ENCODE assay signal across 29 cellular contexts in the genomic region with DNA sequence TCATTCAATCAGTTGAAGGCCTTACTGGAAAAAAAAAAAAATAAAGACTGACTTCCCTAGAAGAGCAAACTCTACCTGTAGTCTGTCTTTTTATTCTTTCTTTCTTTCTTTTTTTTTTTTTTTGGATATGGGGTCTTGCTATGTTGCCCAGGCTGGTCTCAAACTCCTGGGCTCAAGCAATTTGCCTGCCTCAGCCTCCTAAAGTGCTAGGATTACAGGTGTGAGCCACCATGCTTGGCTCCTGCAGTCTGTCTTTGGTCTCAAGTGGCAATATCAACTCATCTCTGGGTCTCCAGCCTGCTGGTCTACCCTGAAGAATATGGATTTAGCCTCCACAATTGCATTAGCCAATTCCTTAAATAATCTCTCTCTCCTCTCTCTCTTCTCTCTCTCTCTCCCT.
"Had no signal": no experiment of that assay in that cellular context is flagged by ENCODE, and none has a peak within 500 bp of the region (broad histone marks: within the 10 kb centered on the region; RNA-seq: fewer than 3 reads in every experiment).

No MANE protein-coding gene starts in this region.

- DNase-seq: stimulated activated CD4-positive, alpha-beta T cell treated with anti-CD3 and anti-CD28 coated beads, Interleukin-2, amount 100 ng/mL, for 48 hours; stimulated activated CD4-positive, alpha-beta T cell treated with anti-CD3 and anti-CD28 coated beads, Interleukin-4, amount 100 ng/mL, for 1 hour; stimulated activated CD4-positive, alpha-beta T cell treated with anti-CD3 and anti-CD28 coated beads, Interleukin-4, amount 100 ng/mL, for 24 hours; stimulated activated CD4-positive, alpha-beta T cell treated with anti-CD3 and anti-CD28 coated beads, Interleukin-4, amount 100 ng/mL, for 4 hours; stimulated activated CD8-positive, alpha-beta memory T cell treated with anti-CD3 and anti-CD28 coated beads, Interleukin-4, amount 100 ng/mL, for 48 hours; stimulated activated naive B cell treated with anti-CD40 and anti-IgM and Interleukin-4, amounts not matched to agents 10 μg/mL and 1 μg/mL and 100 μg/mL, for 72 hours; stimulated activated naive CD4-positive, alpha-beta T cell; stimulated activated naive CD4-positive, alpha-beta T cell treated with Interleukin-2 at 50 U/mL for 16 hours; stimulated activated naive CD8-positive, alpha-beta T cell treated with anti-CD3 and anti-CD28 coated beads, Interleukin-15, amount 100 ng/mL, for 72 hours; stimulated activated naive CD8-positive, alpha-beta T cell treated with anti-CD3 and anti-CD28 coated beads, Interleukin-15, Interleukin-2, amounts not matched to agents 100 U/mL and 50 U/mL, for 24 hours; stomach; substantia nigra; testis; thyroid gland; tibial artery; transverse colon; trophoblast cell; upper lobe of left lung; upper lobe of right lung; uterus had no signal

- FAIRE-seq: urothelium cell line had no signal

- H3K9me3 Mint-ChIP-seq: stimulated activated effector memory CD8-positive, alpha-beta T cell treated with anti-CD3 and anti-CD28 coated beads, Interleukin-12 subunit alpha, Interleukin-12 subunit beta, amount 100 ng/mL, for 72 hours; stimulated activated memory B cell treated with anti-CD40 and anti-IgM and Interleukin-4, amounts not matched to agents 10 μg/mL and 1 μg/mL and 100 μg/mL, for 72 hours; stimulated activated naive CD8-positive, alpha-beta T cell treated with anti-CD3 and anti-CD28 coated beads, Interleukin-15, amount 100 ng/mL, for 72 hours had no signal

- H3K4me1 ChIP-seq: testis, thyroid gland, tibial artery, uterus, vagina had no signal

- H3K9me3 ChIP-seq: suprapubic skin, testis, thoracic aorta, thyroid gland, tibial artery, transverse colon, upper lobe of left lung, upper lobe of right lung, uterus, vagina had no signal

- H3K4me3 ChIP-seq: stomach, suprapubic skin, testis, thoracic aorta, thyroid gland, tibial artery, tibial nerve, transverse colon, upper lobe of left lung, upper lobe of right lung, uterus, vagina had no signal

- H3K36me3 ChIP-seq: stomach, suprapubic skin, thoracic aorta, thyroid gland, tibial artery, tibial nerve, transverse colon, upper lobe of left lung, upper lobe of right lung, uterus, vagina had no signal

- H3K27me3 Mint-ChIP-seq: stimulated activated naive CD8-positive, alpha-beta T cell treated with anti-CD3 and anti-CD28 coated beads, Interleukin-15, Interleukin-2, amounts not matched to agents 100 ng/mL and 50 ng/mL, for 24 hours had no signal

- ATAC-seq: stimulated activated effector memory CD8-positive, alpha-beta T cell treated with anti-CD3 and anti-CD28 coated beads, Interleukin-12 subunit alpha, Interleukin-12 subunit beta, amount 100 ng/mL, for 72 hours; stimulated activated memory B cell treated with anti-CD40 and anti-IgM and Interleukin-4, amounts not matched to agents 10 μg/mL and 1 μg/mL and 100 μg/mL, for 72 hours; stimulated activated naive B cell treated with anti-CD40 and anti-IgM and Interleukin-4, amounts not matched to agents 10 μg/mL and 1 μg/mL and 100 μg/mL, for 72 hours; stimulated activated naive CD8-positive, alpha-beta T cell treated with anti-CD3 and anti-CD28 coated beads, Interleukin-15, amount 100 ng/mL, for 72 hours; stimulated activated naive CD8-positive, alpha-beta T cell treated with anti-CD3 and anti-CD28 coated beads, Interleukin-15, Interleukin-2, amounts not matched to agents 100 U/mL and 50 U/mL, for 24 hours; upper lobe of right lung had no signal

- H3K4me1 Mint-ChIP-seq: stimulated activated effector memory CD8-positive, alpha-beta T cell treated with anti-CD3 and anti-CD28 coated beads, Interleukin-12 subunit alpha, Interleukin-12 subunit beta, amount 100 ng/mL, for 72 hours; stimulated activated naive CD8-positive, alpha-beta T cell treated with anti-CD3 and anti-CD28 coated beads, Interleukin-15, amount 100 ng/mL, for 72 hours had no signal

- H3K27me3 ChIP-seq: stomach, suprapubic skin, testis, thyroid gland, tibial artery, tibial nerve, transverse colon, upper lobe of left lung, upper lobe of right lung, uterus, vagina had no signal

- H3K36me3 Mint-ChIP-seq: stimulated activated effector memory CD8-positive, alpha-beta T cell treated with anti-CD3 and anti-CD28 coated beads, Interleukin-12 subunit alpha, Interleukin-12 subunit beta, amount 100 ng/mL, for 72 hours; stimulated activated memory B cell treated with anti-CD40 and anti-IgM and Interleukin-4, amounts not matched to agents 10 μg/mL and 1 μg/mL and 100 μg/mL, for 72 hours; stimulated activated naive B cell treated with anti-CD40 and anti-IgM and Interleukin-4, amounts not matched to agents 10 μg/mL and 1 μg/mL and 100 μg/mL, for 72 hours; type B pancreatic cell had no signal

- H3K27ac Mint-ChIP-seq: stimulated activated effector memory CD8-positive, alpha-beta T cell treated with anti-CD3 and anti-CD28 coated beads, Interleukin-12 subunit alpha, Interleukin-12 subunit beta, amount 100 ng/mL, for 72 hours; stimulated activated memory B cell treated with anti-CD40 and anti-IgM and Interleukin-4, amounts not matched to agents 10 μg/mL and 1 μg/mL and 100 μg/mL, for 72 hours; stimulated activated naive B cell treated with anti-CD40 and anti-IgM and Interleukin-4, amounts not matched to agents 10 μg/mL and 1 μg/mL and 100 μg/mL, for 72 hours; stimulated activated naive CD8-positive, alpha-beta T cell treated with anti-CD3 and anti-CD28 coated beads, Interleukin-15, amount 100 ng/mL, for 72 hours; stimulated activated naive CD8-positive, alpha-beta T cell treated with anti-CD3 and anti-CD28 coated beads, Interleukin-15, Interleukin-2, amounts not matched to agents 100 ng/mL and 50 ng/mL, for 24 hours; type B pancreatic cell had no signal

- H3K27ac ChIP-seq: stomach, suprapubic skin, testis, thoracic aorta, thyroid gland, tibial artery, tibial nerve, transverse colon, upper lobe of left lung, upper lobe of right lung, uterus, vagina had no signal

- H3K4me3 Mint-ChIP-seq: stimulated activated effector memory CD8-positive, alpha-beta T cell treated with anti-CD3 and anti-CD28 coated beads, Interleukin-12 subunit alpha, Interleukin-12 subunit beta, amount 100 ng/mL, for 72 hours; stimulated activated memory B cell treated with anti-CD40 and anti-IgM and Interleukin-4, amounts not matched to agents 10 μg/mL and 1 μg/mL and 100 μg/mL, for 72 hours; stimulated activated naive B cell treated with anti-CD40 and anti-IgM and Interleukin-4, amounts not matched to agents 10 μg/mL and 1 μg/mL and 100 μg/mL, for 72 hours; stimulated activated naive CD8-positive, alpha-beta T cell treated with anti-CD3 and anti-CD28 coated beads, Interleukin-15, amount 100 ng/mL, for 72 hours; stimulated activated naive CD8-positive, alpha-beta T cell treated with anti-CD3 and anti-CD28 coated beads, Interleukin-15, Interleukin-2, amounts not matched to agents 100 ng/mL and 50 ng/mL, for 24 hours; type B pancreatic cell had no signal
